ENCODE assay signal across 8 cellular contexts in genomic region chr5:61329729-61330128, GRCh38. TPM values are rescaled to one million over a fixed set of nuclear protein-coding genes. Genes with fewer than 3 reads are reported as not detected.
DNase-seq lines count a peak whose midpoint lies in the region; ATAC-seq, FAIRE-seq and TF ChIP-seq lines count a peak whose summit lies in the region.

No MANE protein-coding gene starts in this region.

- H3K27me3 ChIP-seq in CD8-positive, alpha-beta T cell (ENCODE audit: insufficient read depth, low read length), result no peaks in the 10 kb centered on the region
- peaks cover 8% of the 10 kb centered on the region; the same call in 1 of the 2 replicates for H3K27me3 ChIP-seq in MM.1S (replicated peaks; ENCODE audit: insufficient read depth, low read length)
- no peaks in the 10 kb centered on the region for H3K27me3 ChIP-seq in bronchial epithelial cell (ENCODE audit: control insufficient read depth, insufficient read depth, low read length)

- intact Hi-C loops in CD8-positive, alpha-beta T cell (cut with DNase I, micrococcal nuclease), result loop anchor here (2.0 to 10.0 kb wide), 6 partner anchors 47 to 1085 kb away; partner anchors contain the start of genes ERCC8 (in 1 of the 2), IPO11 (in 1 of the 2), KIF2A (in 1 of the 2) and NDUFAF2 (in 1 of the 2)

- no peak for FAIRE-seq in bronchial epithelial cell (lab: Jason Lieb, UNC)

- peak overlapping the region; percentile 80 for H3K4me2 ChIP-seq in MM.1S (ENCODE audit: low read depth, low read length)

- H3K79me2 ChIP-seq in MM.1S (ENCODE audit: low read length), result peaks cover 19% of the 10 kb centered on the region

- no peak for TF ChIP-seq CTCF in CD8-positive, alpha-beta T cell (IDR thresholded peaks at IDR 0.05)
- TF ChIP-seq CTCF in MM.1S (IDR thresholded peaks at IDR 0.05; ENCODE audit: low read length) (no peak), bronchial epithelial cell (IDR thresholded peaks at IDR 0.05; ENCODE audit: insufficient read depth, low read length, severe bottlenecking) (no peak), omental fat pad (IDR thresholded peaks at IDR 0.05) (no peak)

- no peak for ATAC-seq in CD8-positive, alpha-beta T cell
- no peak for ATAC-seq in naive B cell (ENCODE audit: low read depth in 2 of 2)
- ATAC-seq in omental fat pad (ENCODE audit: low FRiP score), result no peak

- no peaks in the 10 kb centered on the region for H3K9me3 Mint-ChIP-seq in CD8-positive, alpha-beta T cell
- no peaks in the 10 kb centered on the region for H3K9me3 Mint-ChIP-seq in naive B cell

- H3K4me1 ChIP-seq in CD8-positive, alpha-beta T cell (ENCODE audit: insufficient read depth, low read length), result peaks cover 20% of the 10 kb centered on the region
- peaks cover 11% of the 10 kb centered on the region for H3K4me1 ChIP-seq in MM.1S (ENCODE audit: low read length)

- POLR2A ChIA-PET in CD8-positive, alpha-beta T cell (lab: Charles Lee), result no interaction called here

- no peak overlapping the region for H2AFZ ChIP-seq in MM.1S (ENCODE audit: low read length)

- no peaks in the 10 kb centered on the region for H3K9me2 ChIP-seq in MM.1S (replicated peaks; ENCODE audit: insufficient read depth, low read length)

- no peak overlapping the region for H3K9ac ChIP-seq in MM.1S (ENCODE audit: low read length)

- H3K36me3 Mint-ChIP-seq in CD8-positive, alpha-beta T cell, result peaks cover 6% of the 10 kb centered on the region
- H3K36me3 Mint-ChIP-seq in naive B cell, result no peaks in the 10 kb centered on the region

- peaks cover 35% of the 10 kb centered on the region for H3K4me1 Mint-ChIP-seq in CD8-positive, alpha-beta T cell (ENCODE audit: low read depth)
- H3K4me1 Mint-ChIP-seq in naive B cell, result peaks cover 32 to 43% (median 38%) of the 10 kb centered on the region in 3 donors

- no peak overlapping the region for H3K4me3 ChIP-seq in CD8-positive, alpha-beta T cell (ENCODE audit: low read depth, low read length)
- H3K4me3 ChIP-seq in MM.1S (ENCODE audit: low read length) (no peak overlapping the region), bronchial epithelial cell (ENCODE audit: low read depth, low read length) (no peak overlapping the region)

- no peaks in the 10 kb centered on the region for H3K9me3 ChIP-seq in CD8-positive, alpha-beta T cell (ENCODE audit: low read length)
- H3K9me3 ChIP-seq in MM.1S (replicated peaks; ENCODE audit: insufficient read depth, low read length), result no peaks in the 10 kb centered on the region

- no peak overlapping the region for H3K27ac ChIP-seq in CD8-positive, alpha-beta T cell (ENCODE audit: low read depth, low read length)
- no peak overlapping the region for H3K27ac ChIP-seq in MM.1S (ENCODE audit: low read length)

- peaks cover 11% of the 10 kb centered on the region for H3F3A ChIP-seq in MM.1S (ENCODE audit: insufficient read depth, low read length)

- DNase-seq in CD8-positive, alpha-beta T cell, result peak in 1 of 7 experiments; percentile 30
- DNase-seq in MM.1S, result no peak
- DNase-seq in bronchial epithelial cell (ENCODE audit: low read depth), result peak; percentile 81
- DNase-seq in naive B cell, result no peak
- DNase-seq in ureter (ENCODE audit: low spot score), result no peak
- no peak for DNase-seq in mesenteric fat pad (ENCODE audit: low spot score)
- DNase-seq in omental fat pad (ENCODE audit: low spot score), result no peak
- no peak for DNase-seq in NCI-H187 treated with DMSO at 0.1 percent for 48 hours (lab: John Stamatoyannopoulos, UW)

- H3K27me3 Mint-ChIP-seq in CD8-positive, alpha-beta T cell (ENCODE audit: low read depth), result peaks cover 25% of the 10 kb centered on the region
- peaks cover 0 to 7% (median 3%) of the 10 kb centered on the region in 3 donors for H3K27me3 Mint-ChIP-seq in naive B cell

- CTCF ChIA-PET in CD8-positive, alpha-beta T cell (lab: Charles Lee), result interaction anchor here (1.2 to 2.2 kb wide), 3 partner anchors 9 to 328 kb away, joined by 4 to 10 read pairs (median 4); no protein-coding TSS in a partner anchor

- H3K27ac Mint-ChIP-seq in CD8-positive, alpha-beta T cell, result no peak overlapping the region
- peak overlapping the region in 5 of 6 donors; percentile 87 to 98 (median 93) for H3K27ac Mint-ChIP-seq in naive B cell

- H3K36me3 ChIP-seq in CD8-positive, alpha-beta T cell (ENCODE audit: insufficient read depth, low read length), result no peaks in the 10 kb centered on the region
- H3K36me3 ChIP-seq in MM.1S (replicated peaks; ENCODE audit: insufficient read depth, low read length) (no peaks in the 10 kb centered on the region), bronchial epithelial cell (ENCODE audit: control insufficient read depth, insufficient read depth, low read length) (no peaks in the 10 kb centered on the region)

- no peaks in the 10 kb centered on the region for H4K20me1 ChIP-seq in MM.1S (ENCODE audit: insufficient read depth, low read length)

- peak overlapping the region; percentile 88 for H3K4me3 Mint-ChIP-seq in CD8-positive, alpha-beta T cell
- H3K4me3 Mint-ChIP-seq in naive B cell, result peak overlapping the region; percentile 86 to 97 (median 94)

RNA-seq across cellular contexts. Expression of gene ZSWIM6, which starts 2.3 kb away (rescaled TPM):
- total RNA-seq in CD8-positive, alpha-beta T cell, result 1 to 10 TPM; 3.9 to 4.1 TPM
- 5.6 and 5.8 TPM in 2 replicates for total RNA-seq in bronchial epithelial cell
- polyA plus RNA-seq in naive B cell (ENCODE audit: low read depth in 6 of 6), result 1 to 10 TPM in 5 of 6 donors, under 1 TPM in 1; 0.65 to 1.5 (median 1.4) TPM
- 22.4 TPM for total RNA-seq in ureter
- 12.5 TPM for total RNA-seq in mesenteric fat pad
- 10 to 100 TPM in 3 of 4 donors, 1 to 10 TPM in 1; 9.7 to 31.1 (median 18.6) TPM for total RNA-seq in omental fat pad
